In the genomic region with DNA sequence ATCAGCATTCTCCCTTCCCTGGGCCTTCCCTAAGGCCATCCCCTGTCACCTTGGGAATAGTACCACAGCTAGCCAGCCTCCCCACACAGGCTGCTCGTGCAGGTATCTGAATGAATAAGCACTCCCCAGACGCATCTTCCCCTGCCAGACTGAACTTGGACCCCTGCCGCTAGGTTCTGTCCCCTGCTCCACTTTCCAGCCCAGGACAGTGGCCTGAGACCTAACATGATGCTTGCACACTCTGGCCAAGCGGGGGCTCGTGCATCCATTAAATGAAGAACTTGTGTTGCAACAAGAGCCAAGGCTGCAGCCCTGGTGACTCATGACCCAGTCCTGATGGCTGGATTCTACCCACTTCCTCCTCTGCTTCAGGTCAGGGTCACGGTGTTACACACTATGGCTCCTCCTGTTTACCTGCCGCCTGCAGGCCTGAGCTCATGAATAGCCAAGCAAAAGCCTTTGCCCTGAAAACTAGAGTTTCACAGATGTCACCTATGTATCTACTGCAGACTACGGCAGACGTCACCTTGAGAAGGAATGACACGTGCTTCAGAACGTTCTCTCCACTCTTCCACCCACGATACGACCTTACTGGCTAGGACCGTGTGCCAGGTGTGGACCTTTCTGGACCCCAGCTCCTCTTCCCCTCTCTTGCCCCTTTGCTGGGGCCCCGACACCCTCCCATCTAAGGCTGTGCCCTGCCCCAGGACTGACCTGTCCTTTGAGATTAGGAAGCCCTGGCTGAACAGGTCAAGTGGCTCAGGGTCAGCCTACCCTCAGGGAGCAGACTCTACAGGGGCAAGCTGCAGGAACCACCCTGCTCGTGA, we compare ENCODE assay signal across 9 cellular contexts. TPM values are rescaled to one million over a fixed set of nuclear protein-coding genes. Genes with fewer than 3 reads are reported as not detected.
DNase-seq lines count a peak whose midpoint lies in the region; ATAC-seq and TF ChIP-seq lines count a peak whose summit lies in the region.
"Had no signal": no experiment of that assay in that cellular context is flagged by ENCODE, and none has a peak within 500 bp of the region (broad histone marks: within the 10 kb centered on the region; RNA-seq: fewer than 3 reads in every experiment).

No MANE protein-coding gene starts in this region.

- CTCF ChIA-PET in T-cell (lab: Charles Lee) = no interaction called here

- H3K9me3 ChIP-seq in transverse colon = no peaks in the 10 kb centered on the region

- 50 to 92% methylated on average over 2 to 16 of the region's 16 CpGs for WGBS in transverse colon (ENCODE audit: low coverage in 1 of 2), 2 donors

- intact Hi-C loops in left ventricle myocardium superior (cut with micrococcal nuclease) (no loop called here), transverse colon (cut with DNase I; ENCODE audit: low total_unique reads) (no loop called here)

- no peak for TF ChIP-seq CTCF in transverse colon (IDR thresholded peaks at IDR 0.05)

- H3K9me3 Mint-ChIP-seq in T-cell = no peaks in the 10 kb centered on the region
- H3K9me3 Mint-ChIP-seq: T-helper 1 cell treated with Interleukin-12 subunit alpha and Interleukin-12 subunit beta and Interleukin-4 antibody, amounts not matched to agents 30 μg/mL and 1 μg/mL, for 36 hours had no signal

- in situ Hi-C loops in transverse colon (cut with MboI; ENCODE audit: low pct_ligation_motif_present in 1 of 4, low pct_unique_long_range_greater_than_20kb in 1 of 4, low sequenced_read_pairs in 3 of 4) = no loop called here

- TF ChIP-seq POLR2A in transverse colon (IDR thresholded peaks at IDR 0.05) = peak; percentile 12

- peak overlapping the region in 1 of 2 donors; percentile 23 for H3K27ac Mint-ChIP-seq in T-cell
- H3K27ac Mint-ChIP-seq: T-helper 1 cell treated with Interleukin-12 subunit alpha and Interleukin-12 subunit beta and Interleukin-4 antibody, amounts not matched to agents 30 μg/mL and 1 μg/mL, for 36 hours had no signal

- H3K27me3 Mint-ChIP-seq in T-cell = no peaks in the 10 kb centered on the region

- peaks cover 11 to 72% (median 30%) of the 10 kb centered on the region in 4 donors for H3K4me1 ChIP-seq in transverse colon

- no peak overlapping the region for H3K4me3 Mint-ChIP-seq in T-cell
- H3K4me3 Mint-ChIP-seq: T-helper 1 cell treated with Interleukin-12 subunit alpha and Interleukin-12 subunit beta and Interleukin-4 antibody, amounts not matched to agents 30 μg/mL and 1 μg/mL, for 36 hours had no signal

- peak; percentile 82 for DNase-seq in SIG-M5 treated with dmso at 0.1 percent for 504 hours (lab: John Stamatoyannopoulos, UW; ENCODE audit: unreplicated experiment)
- no peak for DNase-seq in SIG-M5 (lab: John Stamatoyannopoulos, UW)
- DNase-seq in T-cell = peak in 1 of 34 experiments; percentile 17
- DNase-seq in left ventricle myocardium superior = no peak
- peak; percentile 63 for DNase-seq in transverse colon
- DNase-seq in NCI-H2029 treated with DMSO at 0.1 percent for 48 hours (lab: John Stamatoyannopoulos, UW) = no peak
- no peak for DNase-seq in OCI-M2 (lab: John Stamatoyannopoulos, UW; ENCODE audit: unreplicated experiment)

- H3K36me3 ChIP-seq in transverse colon = no peaks in the 10 kb centered on the region

- no peak overlapping the region for H3K4me3 ChIP-seq in transverse colon

- H3K4me1 Mint-ChIP-seq in T-cell = peaks cover 50 to 60% (median 52%) of the 10 kb centered on the region in 3 donors

- H3K27ac ChIP-seq in transverse colon = peak overlapping the region; percentile 37 to 75 (median 58)

- no peak for TF ChIP-seq EP300 in transverse colon (IDR thresholded peaks at IDR 0.05; ENCODE audit: low read depth)

- POLR2A ChIA-PET in T-cell (lab: Charles Lee) = interaction anchor here in 1 of 2 donors (0.6 kb wide), 1 partner anchor 165 kb away, joined by 5 read pairs; no protein-coding TSS in a partner anchor

- no peaks in the 10 kb centered on the region for H3K27me3 ChIP-seq in transverse colon

- peak; percentile 79 for ATAC-seq in HG03159 (IDR thresholded peaks at IDR 0.05; ENCODE audit: unreplicated experiment)
- peak in 3 of 4 experiments; percentile 53 to 69 (median 67) for ATAC-seq in T-cell (replicated peaks in 1 of 4)
- peak; percentile 54 for ATAC-seq in left ventricle myocardium superior

- H3K36me3 Mint-ChIP-seq in T-cell = no peaks in the 10 kb centered on the region

RNA-seq across cellular contexts. Expression of a gene that starts 6.5 kb away (rescaled TPM):
- 10 to 100 TPM in 4 of 5 donors, 1 to 10 TPM in 1; 9.4 to 22.8 (median 14.1) TPM for total RNA-seq in T-cell
- total RNA-seq in left ventricle myocardium superior = 16.4 TPM
- total RNA-seq in transverse colon = 10 to 100 TPM; 14.5 to 73.3 (median 61.0) TPM

RNA-seq across cellular contexts. Expression of a gene that starts 24.7 kb away (rescaled TPM):
- 10 to 100 TPM; 62.7 to 78.5 (median 71.7) TPM for total RNA-seq in T-cell
- 33.6 TPM for total RNA-seq in left ventricle myocardium superior
- total RNA-seq in transverse colon = 100 to 1,000 TPM in 1 of 4 donors, 10 to 100 TPM in 3; 55.0 to 106 (median 75.9) TPM

Comparison
In these comparisons a context has a peak if more than half of its experiments do, and no peak if none do; other contexts are left out.
1. DNase-seq: peak in SIG-M5 treated with dmso at 0.1 percent for 504 hours (single experiment) and transverse colon (single experiment); none in SIG-M5 (single experiment), left ventricle myocardium superior (single experiment), NCI-H2029 treated with DMSO at 0.1 percent for 48 hours (single experiment) and OCI-M2 (single experiment).
2. Peak in every context shown above with its lines, with median percentiles within 50 percentile points of each other: ATAC-seq.